ENCODE assay signal across 30 cellular contexts in the genomic region with DNA sequence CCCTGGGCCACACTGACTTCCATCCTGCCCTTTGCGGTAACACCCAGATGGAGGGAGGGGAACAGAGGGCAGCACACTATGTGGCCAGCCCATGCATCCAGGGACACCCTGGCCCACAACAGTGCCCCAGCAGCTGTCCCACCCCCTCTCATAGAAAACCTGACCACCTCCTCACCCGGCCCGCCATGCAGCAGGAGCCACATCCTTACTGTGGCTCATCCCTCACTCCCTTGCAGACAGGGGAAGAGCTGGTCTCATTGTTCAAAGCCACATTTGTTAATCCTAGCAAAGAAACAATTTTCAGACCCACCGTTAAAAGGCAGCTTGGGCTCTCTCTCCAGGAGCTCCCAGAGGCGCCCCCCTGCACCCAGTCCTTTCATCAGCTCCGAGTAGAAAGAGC.
"Had no signal": no experiment of that assay in that cellular context is flagged by ENCODE, and none has a peak within 500 bp of the region (broad histone marks: within the 10 kb centered on the region; RNA-seq: fewer than 3 reads in every experiment).

No MANE protein-coding gene starts in this region.

- H3K4me3 ChIP-seq: adrenal gland, body of pancreas, esophagus squamous epithelium, gastroesophageal sphincter had no signal

- H3K27ac ChIP-seq: adrenal gland, body of pancreas, esophagus squamous epithelium, gastroesophageal sphincter, WERI-Rb-1 had no signal

- H3K4me3 Mint-ChIP-seq: activated B cell treated with CpG ODN at 0.5 μM for 24 hours; activated CD8-positive, alpha-beta memory T cell treated with anti-CD3 and anti-CD28 coated beads, Interleukin-2, amount 10 ng/mL, durations not matched to agents 7 days and 5 days; activated CD8-positive, alpha-beta T cell treated with anti-CD3 and anti-CD28 coated beads for 36 hours; activated naive CD4-positive, alpha-beta T cell treated with anti-CD3 and anti-CD28 coated beads for 36 hours; activated naive CD4-positive, alpha-beta T cell treated with anti-CD3 and anti-CD28 coated beads, Interleukin-2, amount 50 U/mL, for 24 hours; activated naive CD8-positive, alpha-beta T cell treated with anti-CD3 and anti-CD28 coated beads for 36 hours; activated naive CD8-positive, alpha-beta T cell treated with anti-CD3 and anti-CD28 coated beads, Interleukin-2, amount 50 U/mL, for 24 hours; T-cell; T-helper 1 cell treated with Interleukin-12 subunit alpha and Interleukin-12 subunit beta and Interleukin-4 antibody, amounts not matched to agents 30 μg/mL and 1 μg/mL, for 36 hours had no signal

- H3K4me1 Mint-ChIP-seq: activated B cell treated with CpG ODN at 0.5 μM for 24 hours; activated CD8-positive, alpha-beta memory T cell treated with anti-CD3 and anti-CD28 coated beads, Interleukin-2, amount 10 ng/mL, durations not matched to agents 7 days and 5 days; activated naive CD4-positive, alpha-beta T cell treated with anti-CD3 and anti-CD28 coated beads, Interleukin-2, amount 50 U/mL, for 24 hours had no signal

- H3K9me3 ChIP-seq: adrenal gland, body of pancreas, esophagus squamous epithelium, gastroesophageal sphincter had no signal

- H3K9me3 Mint-ChIP-seq: activated B cell treated with CpG ODN at 0.5 μM for 24 hours; activated CD8-positive, alpha-beta T cell treated with anti-CD3 and anti-CD28 coated beads for 36 hours; activated naive CD4-positive, alpha-beta T cell treated with anti-CD3 and anti-CD28 coated beads for 36 hours; activated naive CD4-positive, alpha-beta T cell treated with anti-CD3 and anti-CD28 coated beads, Interleukin-2, amount 50 U/mL, for 24 hours; activated naive CD8-positive, alpha-beta T cell treated with anti-CD3 and anti-CD28 coated beads for 36 hours; activated naive CD8-positive, alpha-beta T cell treated with anti-CD3 and anti-CD28 coated beads, Interleukin-2, amount 50 U/mL, for 24 hours; activated T-helper 2 cell treated with anti-CD3 and anti-CD28 coated beads, Interferon-gamma antibody, Interleukin-2, Interleukin-4, amounts not matched to agents 10 μg/mL and 5 μg/mL and 100 μg/mL, durations not matched to agents 14 hours and 24 hours and 36 hours; T-cell; T-helper 1 cell treated with Interleukin-12 subunit alpha and Interleukin-12 subunit beta and Interleukin-4 antibody, amounts not matched to agents 30 μg/mL and 1 μg/mL, for 36 hours had no signal

- H3K27me3 Mint-ChIP-seq: activated B cell treated with CpG ODN at 0.5 μM for 24 hours; activated CD8-positive, alpha-beta memory T cell treated with anti-CD3 and anti-CD28 coated beads, Interleukin-2, amount 10 ng/mL, durations not matched to agents 7 days and 5 days; activated CD8-positive, alpha-beta T cell treated with anti-CD3 and anti-CD28 coated beads for 36 hours; activated naive CD4-positive, alpha-beta T cell treated with anti-CD3 and anti-CD28 coated beads, Interleukin-2, amount 50 U/mL, for 24 hours; activated naive CD8-positive, alpha-beta T cell treated with anti-CD3 and anti-CD28 coated beads for 36 hours; activated naive CD8-positive, alpha-beta T cell treated with anti-CD3 and anti-CD28 coated beads, Interleukin-2, amount 50 U/mL, for 24 hours; T-cell had no signal

- H3K27ac Mint-ChIP-seq: activated B cell treated with CpG ODN at 0.5 μM for 24 hours; activated CD8-positive, alpha-beta memory T cell treated with anti-CD3 and anti-CD28 coated beads, Interleukin-2, amount 10 ng/mL, durations not matched to agents 7 days and 5 days; activated CD8-positive, alpha-beta T cell treated with anti-CD3 and anti-CD28 coated beads for 36 hours; activated naive CD4-positive, alpha-beta T cell treated with anti-CD3 and anti-CD28 coated beads for 36 hours; activated naive CD4-positive, alpha-beta T cell treated with anti-CD3 and anti-CD28 coated beads, Interleukin-2, amount 50 U/mL, for 24 hours; activated naive CD8-positive, alpha-beta T cell treated with anti-CD3 and anti-CD28 coated beads for 36 hours; activated naive CD8-positive, alpha-beta T cell treated with anti-CD3 and anti-CD28 coated beads, Interleukin-2, amount 50 U/mL, for 24 hours; activated T-helper 2 cell treated with anti-CD3 and anti-CD28 coated beads, Interferon-gamma antibody, Interleukin-2, Interleukin-4, amounts not matched to agents 10 μg/mL and 5 μg/mL and 100 μg/mL, durations not matched to agents 14 hours and 24 hours and 36 hours; T-cell; T-helper 1 cell treated with Interleukin-12 subunit alpha and Interleukin-12 subunit beta and Interleukin-4 antibody, amounts not matched to agents 30 μg/mL and 1 μg/mL, for 36 hours had no signal

- H3K27me3 ChIP-seq: adrenal gland, body of pancreas, esophagus squamous epithelium, gastroesophageal sphincter had no signal

- ATAC-seq: activated CD4-positive, CD25-positive, alpha-beta regulatory T cell treated with anti-CD3 and anti-CD28 coated beads, Interleukin-2, amount 50 U/mL, for 24 hours; activated CD8-positive, alpha-beta memory T cell treated with anti-CD3 and anti-CD28 coated beads, Interleukin-2, amount 10 ng/mL, durations not matched to agents 7 days and 5 days; activated CD8-positive, alpha-beta T cell treated with anti-CD3 and anti-CD28 coated beads for 36 hours; activated naive CD8-positive, alpha-beta T cell treated with anti-CD3 and anti-CD28 coated beads, Interleukin-2, amount 50 U/mL, for 24 hours; body of pancreas; gastroesophageal sphincter; T-cell had no signal

- H3K36me3 ChIP-seq: WERI-Rb-1 had no signal

- H3K4me1 ChIP-seq: adrenal gland, body of pancreas, esophagus squamous epithelium had no signal

- DNase-seq: activated B cell treated with CpG ODN at 0.5 μM for 24 hours; activated CD4-positive, alpha-beta T cell treated with anti-CD3 and anti-CD28 coated beads for 48 hours; activated CD4-positive, alpha-beta T cell treated with anti-CD3 and anti-CD28 coated beads, Interleukin-2, amount 50 U/mL, for 1 hour; activated CD4-positive, alpha-beta T cell treated with anti-CD3 and anti-CD28 coated beads, Interleukin-2, amount 50 U/mL, for 48 hours; activated CD8-positive, alpha-beta memory T cell treated with anti-CD3 and anti-CD28 coated beads, Interleukin-2, amount 10 ng/mL, durations not matched to agents 7 days and 5 days; activated CD8-positive, alpha-beta memory T cell treated with anti-CD3 and anti-CD28 coated beads, Interleukin-2, amount 50 U/mL, for 4 hours; activated CD8-positive, alpha-beta T cell treated with anti-CD3 and anti-CD28 coated beads for 36 hours; activated effector memory CD4-positive, alpha-beta T cell treated with anti-CD3 and anti-CD28 coated beads, Interleukin-2, amount 50 U/mL, for 16 hours; activated naive CD4-positive, alpha-beta T cell treated with anti-CD3 and anti-CD28 coated beads for 36 hours; activated naive CD8-positive, alpha-beta T cell treated with anti-CD3 and anti-CD28 coated beads for 36 hours; activated naive CD8-positive, alpha-beta T cell treated with anti-CD3 and anti-CD28 coated beads, Interleukin-2, amount 50 U/mL, for 24 hours; activated T-cell treated with anti-CD3 and anti-CD28 coated beads, Interleukin-2, amount 50 U/mL, for 1 hour; amygdala; aorta; body of pancreas; caudate nucleus; effector CD8-positive, alpha-beta T cell; erythroblast; esophagus squamous epithelium; foreskin melanocyte; SW 1271; T-cell; T1000; WERI-Rb-1 had no signal
